In the genomic region with DNA sequence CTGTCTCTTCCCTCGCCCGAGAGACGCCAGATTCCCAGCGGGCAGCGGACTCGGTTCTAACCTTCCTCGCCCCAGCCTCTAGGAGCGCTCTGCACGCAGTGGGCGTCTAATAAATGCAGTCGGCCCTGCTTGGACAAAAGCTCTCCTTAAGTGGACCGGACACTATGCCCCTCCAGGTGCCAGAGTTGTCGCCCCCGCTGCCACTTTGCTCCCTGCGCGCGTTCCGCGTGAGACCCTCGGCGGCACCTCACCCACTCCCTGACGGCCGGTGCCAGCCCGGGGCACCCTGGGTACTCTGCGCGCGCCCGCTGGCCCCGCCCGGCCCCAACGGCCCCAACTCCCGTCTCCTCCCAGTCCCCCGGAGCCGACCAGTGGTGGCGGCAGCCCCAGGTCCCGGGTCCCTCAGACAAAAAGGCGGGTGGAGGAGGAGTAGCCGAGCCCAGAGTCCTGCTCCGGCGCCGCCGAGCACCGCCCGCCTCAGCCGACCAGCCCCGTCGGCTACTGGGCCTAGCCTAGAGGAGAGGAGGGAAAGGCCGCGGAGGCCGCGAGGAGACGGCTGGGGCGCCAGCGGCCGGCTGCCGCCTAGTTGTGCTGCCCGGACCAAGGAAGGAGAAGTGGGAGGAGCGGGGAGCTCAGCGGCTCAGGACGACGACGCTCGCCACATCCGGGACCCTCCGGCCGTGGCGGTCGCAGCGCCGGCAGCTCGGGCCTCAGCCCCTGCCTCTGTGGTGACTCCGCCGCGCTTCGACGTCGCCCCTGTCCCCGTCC, we compare ENCODE assay signal across 8 cellular contexts.
DNase-seq lines count a peak whose midpoint lies in the region; ATAC-seq and TF ChIP-seq lines count a peak whose summit lies in the region.

No MANE protein-coding gene starts in this region.

- H3K27me3 Mint-ChIP-seq in activated naive CD4-positive, alpha-beta T cell treated with anti-CD3 and anti-CD28 coated beads for 36 hours (ENCODE audit: low read depth), result peaks cover 2% of the 10 kb centered on the region

- intact Hi-C loops in activated naive CD4-positive, alpha-beta T cell treated with anti-CD3 and anti-CD28 coated beads for 36 hours (cut with micrococcal nuclease), result loop anchor here (2.0 to 10.0 kb wide), 4 partner anchors 115 to 483 kb away; a partner anchor contains a TSS

- peak; percentile 80 for ATAC-seq in GM21825 (IDR thresholded peaks at IDR 0.05; ENCODE audit: unreplicated experiment)

- 2% methylated on average over 26 of the region's 78 CpGs for WGBS in suprapubic skin

- no peak overlapping the region for H3K27ac Mint-ChIP-seq in activated naive CD4-positive, alpha-beta T cell treated with anti-CD3 and anti-CD28 coated beads for 36 hours

- H3K27ac ChIP-seq in KOPT-K1 (ENCODE audit: low read depth, low read length, poor library complexity, severe bottlenecking) (peak overlapping the region; percentile 77), neutrophil (peak overlapping the region; percentile 94), suprapubic skin (peak overlapping the region; percentile 92)

- peak overlapping the region; percentile 79 to 88 for H3K4me3 ChIP-seq in neutrophil (ENCODE audit: low read depth in 1 of 2, low read length in 1 of 2)
- peak overlapping the region; percentile 93 for H3K4me3 ChIP-seq in suprapubic skin

- CTCF ChIA-PET in activated naive CD4-positive, alpha-beta T cell treated with anti-CD3 and anti-CD28 coated beads for 36 hours (lab: Charles Lee), result interaction anchor here (0.6 kb wide), 1 partner anchor 9 kb away, joined by 3 read pairs; no protein-coding TSS in a partner anchor

- H3K9me3 Mint-ChIP-seq in activated naive CD4-positive, alpha-beta T cell treated with anti-CD3 and anti-CD28 coated beads for 36 hours, result no peaks in the 10 kb centered on the region

- TF ChIP-seq EP300 in suprapubic skin (IDR thresholded peaks at IDR 0.05), result no peak

- H3K9me3 ChIP-seq in KOPT-K1 (ENCODE audit: insufficient read depth, low read length, poor library complexity, severe bottlenecking) (peaks cover 7% of the 10 kb centered on the region), neutrophil (no peaks in the 10 kb centered on the region), suprapubic skin (no peaks in the 10 kb centered on the region)

- H3K4me1 Mint-ChIP-seq in activated naive CD4-positive, alpha-beta T cell treated with anti-CD3 and anti-CD28 coated beads for 36 hours (ENCODE audit: low read depth), result peaks cover 16% of the 10 kb centered on the region

- peak overlapping the region; percentile 97 for H3K4me3 Mint-ChIP-seq in activated naive CD4-positive, alpha-beta T cell treated with anti-CD3 and anti-CD28 coated beads for 36 hours

- DNase-seq in G401 (ENCODE audit: low spot score) (peak; percentile 79), SHP77 treated with DMSO at 0.1 percent for 48 hours (lab: John Stamatoyannopoulos, UW) (peak; percentile 71), germinal center (ENCODE audit: low spot score) (peak; percentile 87), suprapubic skin (ENCODE audit: low spot score in 2 of 2) (peak; percentile 87 to 89)
- DNase-seq in activated naive CD4-positive, alpha-beta T cell treated with anti-CD3 and anti-CD28 coated beads for 36 hours, result peak; percentile 73

- in situ Hi-C loops in G401 (cut with HindIII; ENCODE audit: low sequenced_read_pairs), result no loop called here

- H3K4me1 ChIP-seq in neutrophil (ENCODE audit: control insufficient read depth in 1 of 2, insufficient read depth in 1 of 2, low read depth in 1 of 2, low read length in 1 of 2) (peaks cover 18 to 19% of the 10 kb centered on the region in 2 experiments), suprapubic skin (peaks cover 21% of the 10 kb centered on the region)

- H3K36me3 ChIP-seq in KOPT-K1 (ENCODE audit: insufficient read depth, low read length), result no peaks in the 10 kb centered on the region
- H3K36me3 ChIP-seq in neutrophil, result no peaks in the 10 kb centered on the region
- no peaks in the 10 kb centered on the region for H3K36me3 ChIP-seq in suprapubic skin

- no peaks in the 10 kb centered on the region for H3K27me3 ChIP-seq in neutrophil
- H3K27me3 ChIP-seq in suprapubic skin, result no peaks in the 10 kb centered on the region

- TF ChIP-seq POLR2A in suprapubic skin (IDR thresholded peaks at IDR 0.05), result peak; percentile 43 to 78

- H3K36me3 Mint-ChIP-seq in activated naive CD4-positive, alpha-beta T cell treated with anti-CD3 and anti-CD28 coated beads for 36 hours (ENCODE audit: low read depth), result peaks cover 1% of the 10 kb centered on the region

- TF ChIP-seq CTCF in neutrophil (IDR thresholded peaks at IDR 0.05), result no peak
- peak in 1 of 2 donors; percentile 47 for TF ChIP-seq CTCF in suprapubic skin (IDR thresholded peaks at IDR 0.05)

Comparison
In these comparisons a context has a peak if more than half of its experiments do, and no peak if none do; other contexts are left out.
1. Peak in every context shown above with its lines: DNase-seq, ATAC-seq, H3K4me3 ChIP-seq and H3K27ac ChIP-seq.